ENCODE assay signal across 8 cellular contexts in the genomic region with DNA sequence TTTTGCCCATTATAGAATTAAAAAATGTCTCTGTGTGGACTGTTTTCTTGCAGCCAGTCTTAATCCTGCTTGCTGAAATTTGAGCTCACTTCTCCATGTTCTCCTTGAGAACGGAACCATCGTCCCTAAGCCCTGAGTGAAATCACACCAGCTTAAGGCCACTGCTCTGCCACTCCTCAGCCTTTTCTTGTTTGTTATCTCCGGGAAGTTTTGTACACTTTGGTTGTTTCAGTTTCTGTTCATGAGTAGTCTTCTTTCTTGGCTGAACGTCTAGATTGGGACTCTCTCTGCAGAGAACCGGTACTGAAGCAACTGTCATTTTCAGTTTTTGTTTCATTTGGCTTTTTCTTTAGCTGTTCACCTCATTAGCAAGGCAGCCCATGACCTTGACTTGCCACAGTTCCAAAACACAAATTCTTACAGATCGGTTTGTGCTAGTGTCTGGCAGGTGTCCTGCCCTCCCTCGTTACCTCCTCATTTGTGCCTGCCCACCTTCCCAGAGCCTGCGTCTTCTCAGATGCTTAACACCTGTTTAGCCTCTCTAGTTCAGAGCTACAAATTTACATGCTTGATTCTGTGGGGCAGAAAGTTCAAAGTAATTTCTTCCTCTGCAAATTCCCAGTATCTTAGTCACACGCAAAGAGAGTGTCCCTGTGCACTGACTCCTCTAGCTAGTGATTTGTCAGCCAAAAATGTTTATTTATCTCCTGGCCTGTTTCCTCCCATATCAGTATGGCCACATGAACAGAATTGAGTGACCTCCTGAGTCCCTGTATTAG.
A peak's percentile ranks its signal among the peaks of the same experiment; 100 is the strongest.
DNase-seq lines count a peak whose midpoint lies in the region; ATAC-seq and TF ChIP-seq lines count a peak whose summit lies in the region.

No MANE protein-coding gene starts in this region.

- peak overlapping the region; percentile 47 to 79 (median 59) for H3K27ac Mint-ChIP-seq in nephron

- H3K9me3 Mint-ChIP-seq in nephron: no peaks in the 10 kb centered on the region

- H3K4me3 Mint-ChIP-seq in nephron: peak overlapping the region in 2 of 3 experiments; percentile 1 to 12

- H3K27me3 Mint-ChIP-seq in nephron (ENCODE audit: low read depth): no peaks in the 10 kb centered on the region

- H3K36me3 Mint-ChIP-seq in nephron (ENCODE audit: low read depth): peaks cover 26% of the 10 kb centered on the region

- TF ChIP-seq CTCF in nephron (IDR thresholded peaks at IDR 0.05; ENCODE audit: unreplicated experiment in 3 of 3): no peak

- ATAC-seq in GM18499 (IDR thresholded peaks at IDR 0.05; ENCODE audit: insufficient read depth, unreplicated experiment) (peak; percentile 96), GM21786 (IDR thresholded peaks at IDR 0.05; ENCODE audit: unreplicated experiment) (peak; percentile 95)

- DNase-seq in MV-4-11 (lab: John Stamatoyannopoulos, UW) (peak; percentile 77), HPDE6-E6E7 (ENCODE audit: extremely low spot score) (no peak), DMS79 (lab: John Stamatoyannopoulos, UW) (no peak), SKM-1 treated with dmso at 0.1 percent for 144 hours (lab: John Stamatoyannopoulos, UW; ENCODE audit: unreplicated experiment) (no peak)
- peak; percentile 52 for DNase-seq in central memory CD4-positive, alpha-beta T cell

- H3K4me1 Mint-ChIP-seq in nephron: peaks cover 41% of the 10 kb centered on the region

Comparison
In these comparisons a context has a peak if more than half of its experiments do, and no peak if none do; other contexts are left out.
1. DNase-seq: peak in MV-4-11 (single experiment) and central memory CD4-positive, alpha-beta T cell (single experiment); none in HPDE6-E6E7 (single experiment), DMS79 (single experiment) and SKM-1 treated with dmso at 0.1 percent for 144 hours (single experiment).